In genomic region chr1:16082283-16083038, GRCh38 we compare ENCODE assay signal across 8 cellular contexts. TPM values are rescaled to one million over a fixed set of nuclear protein-coding genes. Genes with fewer than 3 reads are reported as not detected.
DNase-seq lines count a peak whose midpoint lies in the region; ATAC-seq and TF ChIP-seq lines count a peak whose summit lies in the region.

No MANE protein-coding gene starts in this region.

- ATAC-seq in CD4-positive, CD25-positive, alpha-beta regulatory T cell (ENCODE audit: low read depth in 2 of 2): peak in 1 of 2 donors; percentile 31
- ATAC-seq in Right ventricle myocardium superior (ENCODE audit: poor library complexity): peak; percentile 56
- ATAC-seq in gastrocnemius medialis: peak; percentile 49 to 67
- ATAC-seq in GM19463 (IDR thresholded peaks at IDR 0.05; ENCODE audit: unreplicated experiment): no peak
- no peak for ATAC-seq in HG03097 (IDR thresholded peaks at IDR 0.05; ENCODE audit: low FRiP score, unreplicated experiment)

- no peaks in the 10 kb centered on the region for H3K36me3 Mint-ChIP-seq in CD4-positive, CD25-positive, alpha-beta regulatory T cell
- no peaks in the 10 kb centered on the region for H3K36me3 Mint-ChIP-seq in activated naive CD4-positive, alpha-beta T cell treated with anti-CD3 and anti-CD28 coated beads for 36 hours (ENCODE audit: low read depth)

- no peaks in the 10 kb centered on the region for H3K4me1 ChIP-seq in CD4-positive, CD25-positive, alpha-beta regulatory T cell (ENCODE audit: control insufficient read depth, insufficient read depth, low read length, poor library complexity, severe bottlenecking)
- H3K4me1 ChIP-seq in SJSA1 (replicated peaks) (peaks cover 6% of the 10 kb centered on the region), gastrocnemius medialis (peaks cover 3 to 15% of the 10 kb centered on the region in 2 donors)

- TF ChIP-seq POLR2A in gastrocnemius medialis (IDR thresholded peaks at IDR 0.05): no peak

- no peaks in the 10 kb centered on the region for H3K36me3 ChIP-seq in CD4-positive, CD25-positive, alpha-beta regulatory T cell (ENCODE audit: control insufficient read depth, insufficient read depth, low read length)
- H3K36me3 ChIP-seq in SJSA1 (no peaks in the 10 kb centered on the region), gastrocnemius medialis (no peaks in the 10 kb centered on the region)

- in situ Hi-C loops in gastrocnemius medialis (cut with MboI; ENCODE audit: low sequenced_read_pairs in 4 of 4): loop anchor here (5.0 to 25.0 kb wide), 3 partner anchors 105 to 282 kb away; partner anchors contain the start of genes SZRD1 (in 4 of the 4) and FBXO42 (in 3 of the 4)

- peaks cover 0 to 2% (median 0%) of the 10 kb centered on the region in 7 donors for H3K9me3 Mint-ChIP-seq in CD4-positive, CD25-positive, alpha-beta regulatory T cell
- H3K9me3 Mint-ChIP-seq in activated naive CD4-positive, alpha-beta T cell treated with anti-CD3 and anti-CD28 coated beads for 36 hours: no peaks in the 10 kb centered on the region

- CTCF ChIA-PET in activated naive CD4-positive, alpha-beta T cell treated with anti-CD3 and anti-CD28 coated beads for 36 hours (lab: Charles Lee): interaction anchor here (0.6 to 8.7 kb wide), 23 partner anchors 10 to 1218 kb away, joined by 3 to 243 read pairs (median 4); partner anchors contain the start of genes EPHA2 and FAM131C

- no peak overlapping the region for H3K4me3 ChIP-seq in CD4-positive, CD25-positive, alpha-beta regulatory T cell (ENCODE audit: low read depth, low read length)
- H3K4me3 ChIP-seq in SJSA1: no peak overlapping the region
- no peak overlapping the region for H3K4me3 ChIP-seq in gastrocnemius medialis

- intact Hi-C loops in activated naive CD4-positive, alpha-beta T cell treated with anti-CD3 and anti-CD28 coated beads for 36 hours (cut with micrococcal nuclease): no loop called here
- intact Hi-C loops in Right ventricle myocardium superior (cut with DNase I): loop anchor here (5.0 kb wide), 2 partner anchors 160 to 275 kb away; no protein-coding TSS in a partner anchor
- intact Hi-C loops in gastrocnemius medialis (cut with DNase I; ENCODE audit: low total_unique reads): loop anchor here (1.0 kb wide), 1 partner anchor 105 kb away; no protein-coding TSS in a partner anchor

- H3K27ac Mint-ChIP-seq in CD4-positive, CD25-positive, alpha-beta regulatory T cell: peak overlapping the region in 1 of 3 donors; percentile 47
- H3K27ac Mint-ChIP-seq in activated naive CD4-positive, alpha-beta T cell treated with anti-CD3 and anti-CD28 coated beads for 36 hours: no peak overlapping the region

- no peaks in the 10 kb centered on the region for H3K27me3 ChIP-seq in CD4-positive, CD25-positive, alpha-beta regulatory T cell (ENCODE audit: control insufficient read depth, insufficient read depth, low read length)
- H3K27me3 ChIP-seq in SJSA1 (replicated peaks): no peaks in the 10 kb centered on the region
- no peaks in the 10 kb centered on the region for H3K27me3 ChIP-seq in gastrocnemius medialis

- peak; percentile 56 to 90 (median 79) for TF ChIP-seq CTCF in gastrocnemius medialis (IDR thresholded peaks at IDR 0.05 in 4 of 5, conservative IDR thresholded peaks at IDR 0.05 in 1 of 5)

- peaks cover 4% of the 10 kb centered on the region for H3K27me3 Mint-ChIP-seq in CD4-positive, CD25-positive, alpha-beta regulatory T cell
- H3K27me3 Mint-ChIP-seq in activated naive CD4-positive, alpha-beta T cell treated with anti-CD3 and anti-CD28 coated beads for 36 hours (ENCODE audit: low read depth): no peaks in the 10 kb centered on the region

- H3K9me3 ChIP-seq in CD4-positive, CD25-positive, alpha-beta regulatory T cell (ENCODE audit: control insufficient read depth in 2 of 2, low read length in 2 of 2): no peaks in the 10 kb centered on the region
- H3K9me3 ChIP-seq in SJSA1 (replicated peaks): no peaks in the 10 kb centered on the region
- no peaks in the 10 kb centered on the region for H3K9me3 ChIP-seq in gastrocnemius medialis

- no peak overlapping the region for H3K4me3 Mint-ChIP-seq in CD4-positive, CD25-positive, alpha-beta regulatory T cell
- no peak overlapping the region for H3K4me3 Mint-ChIP-seq in activated naive CD4-positive, alpha-beta T cell treated with anti-CD3 and anti-CD28 coated beads for 36 hours

- DNase-seq in CD4-positive, CD25-positive, alpha-beta regulatory T cell: peak; percentile 22 to 62 (median 48)
- peak; percentile 38 for DNase-seq in HCEC 1CT
- peak; percentile 54 to 81 for DNase-seq in SJSA1 (ENCODE audit: low read depth in 1 of 2, low spot score in 2 of 2)
- DNase-seq in activated naive CD4-positive, alpha-beta T cell treated with anti-CD3 and anti-CD28 coated beads for 36 hours: peak; percentile 83
- peak; percentile 80 for DNase-seq in Right ventricle myocardium superior
- DNase-seq in gastrocnemius medialis: peak in 1 of 2 donors; percentile 46

- H3K27ac ChIP-seq in CD4-positive, CD25-positive, alpha-beta regulatory T cell (ENCODE audit: insufficient read depth, low read length, poor library complexity, severe bottlenecking): no peak overlapping the region
- H3K27ac ChIP-seq in SJSA1 (no peak overlapping the region), gastrocnemius medialis (peak overlapping the region in 2 of 4 donors; percentile 18 to 42)

- peaks cover 0 to 12% (median 4%) of the 10 kb centered on the region in 4 donors for H3K4me1 Mint-ChIP-seq in CD4-positive, CD25-positive, alpha-beta regulatory T cell
- peaks cover 4% of the 10 kb centered on the region for H3K4me1 Mint-ChIP-seq in activated naive CD4-positive, alpha-beta T cell treated with anti-CD3 and anti-CD28 coated beads for 36 hours (ENCODE audit: low read depth)

RNA-seq across cellular contexts. Expression of gene FAM131C, which starts 9.0 kb away (rescaled TPM):
- total RNA-seq in CD4-positive, CD25-positive, alpha-beta regulatory T cell: not detected
- under 1 TPM in 1 of 4 donors, not detected in 3; 0.26 TPM for polyA plus RNA-seq in CD4-positive, CD25-positive, alpha-beta regulatory T cell
- total RNA-seq in SJSA1 (2014; rRNA removed; shearing (Covaris generic)): 0.11 TPM in 1 of 2 replicates, not detected in the other
- not detected for total RNA-seq in activated naive CD4-positive, alpha-beta T cell treated with anti-CD3 and anti-CD28 coated beads for 36 hours
- total RNA-seq in Right ventricle myocardium superior: 4.5 TPM
- total RNA-seq in gastrocnemius medialis: not detected

RNA-seq across cellular contexts. Expression of gene CLCNKB, which starts 38.9 kb away (rescaled TPM):
- total RNA-seq in CD4-positive, CD25-positive, alpha-beta regulatory T cell: not detected
- polyA plus RNA-seq in CD4-positive, CD25-positive, alpha-beta regulatory T cell: not detected
- total RNA-seq in SJSA1 (2014; rRNA removed; shearing (Covaris generic)): not detected in 2 replicates
- not detected for total RNA-seq in activated naive CD4-positive, alpha-beta T cell treated with anti-CD3 and anti-CD28 coated beads for 36 hours
- 2.5 TPM for total RNA-seq in Right ventricle myocardium superior
- total RNA-seq in gastrocnemius medialis: not detected

Comparison
In these comparisons a context has a peak if more than half of its experiments do, and no peak if none do; other contexts are left out.
1. ATAC-seq: peak in Right ventricle myocardium superior (single experiment) and gastrocnemius medialis (2 of 2); none in GM19463 (single experiment) and HG03097 (single experiment).